8 cellular contexts compared by ENCODE assay signal in genomic region chr13:50911051-50911690, GRCh38. TPM values are rescaled to one million over a fixed set of nuclear protein-coding genes. Genes with fewer than 3 reads are reported as not detected.
A peak's percentile ranks its signal among the peaks of the same experiment; 100 is the strongest.
DNase-seq lines count a peak whose midpoint lies in the region; ATAC-seq and TF ChIP-seq lines count a peak whose summit lies in the region.

No MANE protein-coding gene starts in this region.

- H3K4me3 Mint-ChIP-seq in activated naive CD4-positive, alpha-beta T cell treated with anti-CD3 and anti-CD28 coated beads for 36 hours = peak overlapping the region; percentile 94

- peaks cover 3% of the 10 kb centered on the region for H3K36me3 Mint-ChIP-seq in activated naive CD4-positive, alpha-beta T cell treated with anti-CD3 and anti-CD28 coated beads for 36 hours (ENCODE audit: low read depth)

- POLR2A ChIA-PET in RWPE1 (lab: Yijun Ruan, JAX; ENCODE audit: low non-redundant PET) = no interaction called here

- TF ChIP-seq CTCF in RWPE1 (conservative IDR thresholded peaks at IDR 0.05; ENCODE audit: low read depth) (no peak), retinal pigment epithelial cell (conservative IDR thresholded peaks at IDR 0.05; ENCODE audit: low read depth, low read length) (no peak)

- H3K4me1 Mint-ChIP-seq in activated naive CD4-positive, alpha-beta T cell treated with anti-CD3 and anti-CD28 coated beads for 36 hours (ENCODE audit: low read depth) = peaks cover 36% of the 10 kb centered on the region

- H3K27ac ChIP-seq in RWPE1 (no peak overlapping the region), aorta (ENCODE audit: low read depth in 1 of 2, low read length in 2 of 2) (peak overlapping the region in 1 of 2 donors; percentile 32)

- no peaks in the 10 kb centered on the region for H3K9me3 Mint-ChIP-seq in activated naive CD4-positive, alpha-beta T cell treated with anti-CD3 and anti-CD28 coated beads for 36 hours

- H3K9me3 ChIP-seq in endocrine pancreas (ENCODE audit: control insufficient read depth, low read length) (no peaks in the 10 kb centered on the region), aorta (ENCODE audit: control insufficient read depth, low read length) (no peaks in the 10 kb centered on the region)

- H3K27me3 Mint-ChIP-seq in activated naive CD4-positive, alpha-beta T cell treated with anti-CD3 and anti-CD28 coated beads for 36 hours (ENCODE audit: low read depth) = no peaks in the 10 kb centered on the region

- no peak for DNase-seq in activated naive CD4-positive, alpha-beta T cell treated with anti-CD3 and anti-CD28 coated beads for 36 hours
- DNase-seq in activated naive CD4-positive, alpha-beta T cell (lab: John Stamatoyannopoulos, UW) = no peak
- peak; percentile 8 for DNase-seq in RWPE1 (ENCODE audit: low spot score)
- DNase-seq in retinal pigment epithelial cell (ENCODE audit: low read depth) = no peak
- no peak for DNase-seq in aorta

- H3K27me3 ChIP-seq in endocrine pancreas (ENCODE audit: control insufficient read depth, insufficient read depth, low read length) (no peaks in the 10 kb centered on the region), aorta (ENCODE audit: control insufficient read depth in 1 of 2, insufficient read depth in 2 of 2, low read length in 1 of 2) (no peaks in the 10 kb centered on the region)

- no peak for ATAC-seq in HG02970 (IDR thresholded peaks at IDR 0.05; ENCODE audit: low FRiP score, unreplicated experiment)
- no peak for ATAC-seq in aorta (ENCODE audit: low FRiP score)
- ATAC-seq in GM19023 (IDR thresholded peaks at IDR 0.05; ENCODE audit: unreplicated experiment) = no peak

- 57 to 62% methylated on average over 6 of the region's 6 CpGs for WGBS in aorta, 2 donors

- H3K4me3 ChIP-seq in endocrine pancreas (ENCODE audit: control insufficient read depth, insufficient read depth, low read length) (peak overlapping the region; percentile 66), retinal pigment epithelial cell (ENCODE audit: low read length) (peak overlapping the region; percentile 77), aorta (ENCODE audit: low read length in 2 of 2) (no peak overlapping the region)

- H3K27ac Mint-ChIP-seq in activated naive CD4-positive, alpha-beta T cell treated with anti-CD3 and anti-CD28 coated beads for 36 hours = peak overlapping the region; percentile 96

- H3K9ac ChIP-seq in endocrine pancreas (ENCODE audit: control insufficient read depth, insufficient read depth, low read length) = peak overlapping the region; percentile 72

- CTCF ChIA-PET in activated naive CD4-positive, alpha-beta T cell treated with anti-CD3 and anti-CD28 coated beads for 36 hours (lab: Charles Lee) = interaction anchor here (0.5 to 5.3 kb wide), 37 partner anchors 7 to 975 kb away, joined by 3 to 65 read pairs (median 4); partner anchors contain the start of genes SPRYD7 and TRIM13
- CTCF ChIA-PET in RWPE1 (lab: Yijun Ruan, JAX) = interaction anchor here (0.5 to 1.2 kb wide), 11 partner anchors 7 to 1109 kb away, joined by 3 to 4 read pairs (median 3); partner anchors contain the start of gene SPRYD7

- peaks cover 10% of the 10 kb centered on the region for H3K4me1 ChIP-seq in endocrine pancreas (ENCODE audit: control insufficient read depth, insufficient read depth, low read length)
- H3K4me1 ChIP-seq in aorta (ENCODE audit: control insufficient read depth in 1 of 2, insufficient read depth in 2 of 2, low read length in 2 of 2) = no peaks in the 10 kb centered on the region

- intact Hi-C loops in activated naive CD4-positive, alpha-beta T cell treated with anti-CD3 and anti-CD28 coated beads for 36 hours (cut with micrococcal nuclease) = loop anchor here (1.0 to 5.0 kb wide), 9 partner anchors 18 to 1118 kb away; partner anchors contain the start of gene KPNA3
- intact Hi-C loops in aorta (cut with DNase I) = loop anchor here in 1 of 2 donors (5.0 to 10.0 kb wide), 4 partner anchors 376 to 936 kb away; no protein-coding TSS in a partner anchor

- H3K36me3 ChIP-seq in endocrine pancreas (ENCODE audit: control insufficient read depth, insufficient read depth, low read length) = no peaks in the 10 kb centered on the region
- no peaks in the 10 kb centered on the region for H3K36me3 ChIP-seq in aorta (ENCODE audit: control insufficient read depth in 1 of 2, insufficient read depth in 2 of 2, low read length in 1 of 2)

RNA-seq across cellular contexts. Expression of gene RNASEH2B, which starts 1.6 kb away (rescaled TPM):
- total RNA-seq in activated naive CD4-positive, alpha-beta T cell treated with anti-CD3 and anti-CD28 coated beads for 36 hours = 10 to 100 TPM; 47.8 to 49.7 TPM
- total RNA-seq in aorta = 10 to 100 TPM; 27.7 to 36.6 TPM
- polyA plus RNA-seq in aorta = 10 to 100 TPM; 46.5 to 72.0 TPM

Comparison
In these comparisons a context has a peak if more than half of its experiments do, and no peak if none do; other contexts are left out.
1. H3K4me3 ChIP-seq: peak in endocrine pancreas (single experiment) and retinal pigment epithelial cell (single experiment); none in aorta (0 of 2).